Comparison of ENCODE assay signal across 12 cellular contexts in the genomic region with DNA sequence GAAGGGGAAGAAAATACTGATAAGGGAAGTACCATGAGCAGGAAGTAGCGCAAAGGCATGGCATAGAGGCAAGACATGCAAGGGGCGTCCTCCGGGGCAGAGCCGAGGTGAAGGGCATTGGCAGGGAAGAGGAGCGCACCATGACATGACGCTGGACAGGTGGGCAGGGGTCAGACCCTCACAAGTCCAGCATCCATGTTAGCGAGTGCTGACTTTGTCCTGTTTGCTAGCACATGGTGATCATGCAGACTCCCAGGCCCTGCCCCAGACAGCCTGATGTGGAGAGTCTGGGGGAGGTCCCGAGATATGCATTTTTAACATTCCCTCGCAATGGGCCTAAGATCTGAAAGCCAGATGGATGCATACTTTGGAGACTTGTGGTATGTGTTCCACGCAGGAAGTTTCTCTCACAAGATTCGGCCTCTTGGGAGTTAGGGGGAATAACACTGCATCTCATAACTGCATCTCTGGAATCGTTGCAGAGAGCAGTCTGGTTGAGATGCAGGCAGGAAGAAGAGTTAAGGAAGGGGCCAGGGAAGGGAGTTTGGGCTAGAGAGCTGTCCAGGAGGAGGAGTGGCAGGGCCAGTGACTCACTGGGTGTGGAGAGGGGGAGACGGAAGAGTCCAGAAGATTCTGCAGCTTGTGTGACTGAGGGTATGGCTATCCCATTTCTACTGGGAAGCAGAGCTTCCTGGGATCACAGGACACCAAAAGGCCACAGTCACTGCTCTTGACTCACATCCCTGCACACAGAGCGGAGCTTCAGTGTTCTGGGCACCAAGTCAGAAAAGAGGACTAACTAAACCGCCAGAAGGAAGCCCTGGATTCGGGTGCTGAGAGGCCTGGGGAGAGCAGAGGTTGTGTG. TPM values are rescaled to one million over a fixed set of nuclear protein-coding genes. Genes with fewer than 3 reads are reported as not detected.
DNase-seq lines count a peak whose midpoint lies in the region; ATAC-seq and TF ChIP-seq lines count a peak whose summit lies in the region.
"Had no signal": no experiment of that assay in that cellular context is flagged by ENCODE, and none has a peak within 500 bp of the region (broad histone marks: within the 10 kb centered on the region; RNA-seq: fewer than 3 reads in every experiment).

No MANE protein-coding gene starts in this region.

- no peak for DNase-seq in left cardiac atrium
- no peak for DNase-seq in Right ventricle myocardium superior
- peak; percentile 53 to 54 for DNase-seq in cardiac fibroblast (ENCODE audit: low read depth in 2 of 2)
- DNase-seq in islet precursor cell, result peak; percentile 74
- DNase-seq in aorta, result no peak
- no peak for DNase-seq in NOMO-1 (lab: John Stamatoyannopoulos, UW; ENCODE audit: unreplicated experiment in 2 of 2)
- DNase-seq: ACHN; activated CD4-positive, alpha-beta T cell treated with anti-CD3 and anti-CD28 coated beads for 1 hour; thyroid gland had no signal

- H3K27ac ChIP-seq in aorta (ENCODE audit: low read depth in 1 of 2, low read length in 2 of 2), result no peak overlapping the region
- H3K27ac ChIP-seq: thyroid gland had no signal

- intact Hi-C loops in left cardiac atrium (cut with DNase I), result no loop called here
- intact Hi-C loops in Right ventricle myocardium superior (cut with DNase I), result no loop called here
- intact Hi-C loops in aorta (cut with DNase I), result no loop called here

- no peaks in the 10 kb centered on the region for H3K4me1 ChIP-seq in aorta (ENCODE audit: control insufficient read depth in 1 of 2, insufficient read depth in 2 of 2, low read length in 2 of 2)
- H3K4me1 ChIP-seq: thyroid gland had no signal

- no peaks in the 10 kb centered on the region for H3K36me3 ChIP-seq in aorta (ENCODE audit: control insufficient read depth in 1 of 2, insufficient read depth in 2 of 2, low read length in 1 of 2)
- H3K36me3 ChIP-seq: thyroid gland had no signal

- H3K27me3 ChIP-seq in aorta (ENCODE audit: control insufficient read depth in 1 of 2, insufficient read depth in 2 of 2, low read length in 1 of 2), result no peaks in the 10 kb centered on the region
- H3K27me3 ChIP-seq: thyroid gland had no signal

- no peak for TF ChIP-seq CTCF in cardiac fibroblast (IDR thresholded peaks at IDR 0.05; ENCODE audit: low read depth, low read length)

- 60 to 67% methylated on average over 16 of the region's 16 CpGs for WGBS in aorta, 2 donors

- H3K4me3 ChIP-seq in cardiac fibroblast (replicated peaks in 1 of 2; ENCODE audit: low read depth in 2 of 2, low read length in 2 of 2) (no peak overlapping the region), aorta (ENCODE audit: low read length in 2 of 2) (no peak overlapping the region)
- H3K4me3 ChIP-seq: thyroid gland had no signal

- peak; percentile 38 to 48 for ATAC-seq in left cardiac atrium
- ATAC-seq in Right ventricle myocardium superior (ENCODE audit: poor library complexity), result no peak
- ATAC-seq in aorta (ENCODE audit: low FRiP score), result peak; percentile 42
- no peak for ATAC-seq in HG03025 (IDR thresholded peaks at IDR 0.05; ENCODE audit: low FRiP score, unreplicated experiment)
- ATAC-seq in HG03565 (IDR thresholded peaks at IDR 0.05; ENCODE audit: unreplicated experiment), result no peak

- no peaks in the 10 kb centered on the region for H3K9me3 ChIP-seq in aorta (ENCODE audit: control insufficient read depth, low read length)
- H3K9me3 ChIP-seq: thyroid gland had no signal

RNA-seq across cellular contexts. Expression of a gene that starts 59.7 kb away (rescaled TPM):
- total RNA-seq in left cardiac atrium, result under 1 TPM in 1 of 2 donors, not detected in 1; 0.03 TPM
- not detected for total RNA-seq in Right ventricle myocardium superior
- not detected for total RNA-seq in aorta
- under 1 TPM in 1 of 2 donors, not detected in 1; 0.05 TPM for polyA plus RNA-seq in aorta
- total RNA-seq: renal cortical epithelial cell, thyroid gland had no signal

Comparison
In these comparisons a context has a peak if more than half of its experiments do, and no peak if none do; other contexts are left out.
1. ATAC-seq: peak in left cardiac atrium (2 of 2) and aorta (single experiment); none in Right ventricle myocardium superior (single experiment), HG03025 (single experiment) and HG03565 (single experiment).
2. DNase-seq: peak in cardiac fibroblast (2 of 2) and islet precursor cell (single experiment); none in left cardiac atrium (single experiment), Right ventricle myocardium superior (single experiment), aorta (0 of 2) and NOMO-1 (0 of 2).